ENCODE assay signal across 1 cellular context in genomic region chr1:3796215-3797193, GRCh38.
TF ChIP-seq lines count a peak whose summit lies in the region.

LRRC47 (minus strand) TSS chr1:3796498; CDS start chr1:3796476, 22 bp downstream.

TF ChIP-seq in K562, 482 proteins besides CTCF, POLR2A, EP300 and RAD21 (continued from another document and continues in another):
- TF ChIP-seq ZBTB12 (CRISPR knock-in tag; IDR thresholded peaks at IDR 0.05), result peak; percentile 67
- TF ChIP-seq ARID4B (CRISPR knock-in tag; IDR thresholded peaks at IDR 0.05), result peak; percentile 99
- TF ChIP-seq MAFG (tag; conservative IDR thresholded peaks at IDR 0.05), result peak; percentile 83
- no peak; the same call in 1 of the 2 replicates for TF ChIP-seq MTA3 (IDR thresholded peaks at IDR 0.05; ENCODE audit: borderline replicate concordance)
- TF ChIP-seq KDM5B (IDR thresholded peaks at IDR 0.05; ENCODE audit: insufficient replicate concordance, low read depth, low read length), result peak; percentile 73
- peak; percentile 58; the same call in 1 of the 2 replicates for TF ChIP-seq ZNF263 (CRISPR knock-in tag; IDR thresholded peaks at IDR 0.05; ENCODE audit: borderline replicate concordance)
- TF ChIP-seq E2F6 (IDR thresholded peaks at IDR 0.05; ENCODE audit: borderline replicate concordance in 1 of 2, extremely low read depth in 1 of 2, insufficient read depth in 1 of 2, insufficient read length in 1 of 2, low read depth in 1 of 2, low read length in 1 of 2, poor library complexity in 1 of 2, severe bottlenecking in 1 of 2), result peak in 1 of 2 experiments; percentile 23
- no peak for TF ChIP-seq FOXM1 (IDR thresholded peaks at IDR 0.05; ENCODE audit: low read depth)
- TF ChIP-seq FOXM1 (CRISPR knock-in tag; IDR thresholded peaks at IDR 0.05; ENCODE audit: low read depth), result no peak
- peak; percentile 83; the same call in 1 of the 2 replicates for TF ChIP-seq NKRF (IDR thresholded peaks at IDR 0.05; ENCODE audit: borderline replicate concordance)
- peak; percentile 86; the same call in 1 of the 2 replicates for TF ChIP-seq PHF8 (IDR thresholded peaks at IDR 0.05; ENCODE audit: borderline replicate concordance, low read length)
- TF ChIP-seq SP2 (IDR thresholded peaks at IDR 0.05; ENCODE audit: extremely low read depth, low read depth, low read length, poor library complexity, severe bottlenecking), result peak; percentile 100
- TF ChIP-seq SAP30 (IDR thresholded peaks at IDR 0.05; ENCODE audit: borderline replicate concordance, insufficient read depth, low read depth, low read length, poor library complexity, severe bottlenecking), result peak; percentile 96
- TF ChIP-seq C11orf30 (IDR thresholded peaks at IDR 0.05; ENCODE audit: low read depth), result peak; percentile 95
- peak; percentile 83 for TF ChIP-seq AFF4 (CRISPR knock-in tag; IDR thresholded peaks at IDR 0.05)
- peak; percentile 84 for TF ChIP-seq XRCC5 (IDR thresholded peaks at IDR 0.05; ENCODE audit: low read depth, low read length)
- TF ChIP-seq RERE (CRISPR knock-in tag; IDR thresholded peaks at IDR 0.05; ENCODE audit: borderline replicate concordance), result no peak
- no peak for TF ChIP-seq ZNF431 (CRISPR knock-in tag; IDR thresholded peaks at IDR 0.05)
- no peak for TF ChIP-seq KHSRP (IDR thresholded peaks at IDR 0.05)
- peak; percentile 46 for TF ChIP-seq MAFF (IDR thresholded peaks at IDR 0.05; ENCODE audit: low read length)
- TF ChIP-seq CREB1 (IDR thresholded peaks at IDR 0.05), result peak; percentile 76
- peak; percentile 68 for TF ChIP-seq CREB1 (CRISPR knock-in tag; IDR thresholded peaks at IDR 0.05)
- peak; percentile 74; the same call in 1 of the 2 replicates for TF ChIP-seq ZBTB7A (IDR thresholded peaks at IDR 0.05; ENCODE audit: borderline replicate concordance, control insufficient read depth, low read depth, low read length)
- TF ChIP-seq GABPB1 (CRISPR knock-in tag; IDR thresholded peaks at IDR 0.05), result peak; percentile 92
- TF ChIP-seq BCLAF1 (IDR thresholded peaks at IDR 0.05; ENCODE audit: borderline replicate concordance in 1 of 2, control insufficient read depth in 1 of 2, low read depth in 2 of 2, low read length in 1 of 2), result peak in 1 of 2 experiments; percentile 84; a peak in 2 of 4 replicates
- peak; percentile 73 to 80 for TF ChIP-seq NRF1 (conservative IDR thresholded peaks at IDR 0.05 in 1 of 2, IDR thresholded peaks at IDR 0.05 in 1 of 2)
